In genomic region chr19:42045575-42045974, GRCh38 we compare ENCODE assay signal across 24 cellular contexts. TPM values are rescaled to one million over a fixed set of nuclear protein-coding genes. Genes with fewer than 3 reads are reported as not detected.
DNase-seq lines count a peak whose midpoint lies in the region; ATAC-seq, FAIRE-seq and TF ChIP-seq lines count a peak whose summit lies in the region.
"Had no signal": no experiment of that assay in that cellular context is flagged by ENCODE, and none has a peak within 500 bp of the region (broad histone marks: within the 10 kb centered on the region; RNA-seq: fewer than 3 reads in every experiment).

No MANE protein-coding gene starts in this region.

- H3K9me3 ChIP-seq in A549: no peaks in the 10 kb centered on the region
- H3K9me3 ChIP-seq in SK-N-SH: no peaks in the 10 kb centered on the region
- H3K9me3 ChIP-seq in HepG2 (ENCODE audit: low read length): no peaks in the 10 kb centered on the region
- H3K9me3 ChIP-seq: BE2C; BLaER1 treated with 17β-estradiol and CSF1 and Interleukin-3, amounts not matched to agents 10 nM and 100 nM had no signal

- no peak for TF ChIP-seq CTCF in A549 (IDR thresholded peaks at IDR 0.05)
- TF ChIP-seq CTCF in SK-N-SH (IDR thresholded peaks at IDR 0.05): no peak
- no peak for TF ChIP-seq CTCF in HepG2 (CRISPR knock-in tag; IDR thresholded peaks at IDR 0.05)

- H3F3A ChIP-seq in SK-N-SH (replicated peaks; ENCODE audit: insufficient read depth): no peaks in the 10 kb centered on the region

- no peak for ATAC-seq in A549
- no peak for ATAC-seq in HepG2
- ATAC-seq: GM12878 had no signal

- H3K9ac ChIP-seq in SK-N-SH: no peak overlapping the region
- no peak overlapping the region for H3K9ac ChIP-seq in HepG2 (ENCODE audit: insufficient read depth, low read depth, low read length)
- H3K9ac ChIP-seq: BLaER1 treated with 17β-estradiol and CSF1 and Interleukin-3, amounts not matched to agents 10 nM and 100 nM; GM23248 had no signal

- no peaks in the 10 kb centered on the region for H3K79me2 ChIP-seq in SK-N-SH (ENCODE audit: insufficient read depth)
- H3K79me2 ChIP-seq in HepG2 (ENCODE audit: insufficient read depth, low read length): no peaks in the 10 kb centered on the region

- H3K4me2 ChIP-seq in A549: no peak overlapping the region
- no peak overlapping the region for H3K4me2 ChIP-seq in SK-N-SH
- H3K4me2 ChIP-seq in HepG2 (ENCODE audit: low read depth, low read length): no peak overlapping the region
- H3K4me2 ChIP-seq: BLaER1 treated with 17β-estradiol and CSF1 and Interleukin-3, amounts not matched to agents 10 nM and 100 nM had no signal

- peaks cover 10% of the 10 kb centered on the region; the same call in 1 of the 2 replicates for H3K27me3 ChIP-seq in SK-N-SH (ENCODE audit: insufficient read depth)
- H3K27me3 ChIP-seq in HepG2 (ENCODE audit: control insufficient read depth in 1 of 2, insufficient read depth in 2 of 2, low read length in 2 of 2): peaks cover 0 to 16% of the 10 kb centered on the region in 2 experiments; a peak in 4 of 5 replicates
- H3K27me3 ChIP-seq: BE2C; BLaER1 treated with 17β-estradiol and CSF1 and Interleukin-3, amounts not matched to agents 10 nM and 100 nM had no signal

- H3K36me3 ChIP-seq in SK-N-SH (replicated peaks in 1 of 2; ENCODE audit: control insufficient read depth in 1 of 2, insufficient read depth in 2 of 2, low read length in 1 of 2) (no peaks in the 10 kb centered on the region), HepG2 (replicated peaks in 1 of 2; ENCODE audit: control insufficient read depth in 1 of 2, insufficient read depth in 2 of 2, low read length in 2 of 2) (no peaks in the 10 kb centered on the region)
- H3K36me3 ChIP-seq: BE2C had no signal

- 0 out of 3 replicates have a peak, but pooled peaks cover 6% of the 10 kb centered on the region for H3K4me1 ChIP-seq in A549
- H3K4me1 ChIP-seq in SK-N-SH (ENCODE audit: control insufficient read depth in 1 of 2, insufficient read depth in 2 of 2, low read depth in 1 of 2, low read length in 1 of 2): no peaks in the 10 kb centered on the region
- H3K4me1 ChIP-seq in HepG2 (ENCODE audit: insufficient read depth, low read length): peaks cover 5% of the 10 kb centered on the region

- 76% methylated on average over 7 of the region's 7 CpGs for WGBS in A549 (ENCODE audit: missing lambda C conversion rate)
- WGBS in SK-N-SH (ENCODE audit: low lambda C conversion rate): 83% methylated on average over 7 of the region's 7 CpGs
- WGBS in HepG2 (ENCODE audit: low lambda C conversion rate): 22% methylated on average over 7 of the region's 7 CpGs

- TF ChIP-seq EP300 in A549 (IDR thresholded peaks at IDR 0.05) (no peak), SK-N-SH (IDR thresholded peaks at IDR 0.05; ENCODE audit: borderline replicate concordance in 1 of 2, low read depth in 1 of 2, low read length in 1 of 2) (no peak), HepG2 (IDR thresholded peaks at IDR 0.05; ENCODE audit: low read depth in 2 of 2, low read length in 2 of 2) (no peak), HepG2 (CRISPR knock-in tag; IDR thresholded peaks at IDR 0.05; ENCODE audit: borderline replicate concordance) (no peak)

- H3K4me3 ChIP-seq in A549: no peak overlapping the region
- H3K4me3 ChIP-seq in SK-N-SH (ENCODE audit: low read depth in 2 of 2, low read length in 1 of 2): no peak overlapping the region
- no peak overlapping the region for H3K4me3 ChIP-seq in HepG2 (replicated peaks in 1 of 3; ENCODE audit: insufficient read depth in 1 of 3, low read depth in 2 of 3, low read length in 3 of 3)
- H3K4me3 ChIP-seq: BLaER1 treated with 17β-estradiol and CSF1 and Interleukin-3, amounts not matched to agents 10 nM and 100 nM; GM12878; GM23248 had no signal

- TF ChIP-seq RAD21 in A549 (conservative IDR thresholded peaks at IDR 0.05 in 1 of 2, IDR thresholded peaks at IDR 0.05 in 1 of 2) (no peak), SK-N-SH (IDR thresholded peaks at IDR 0.05; ENCODE audit: low read length) (no peak), HepG2 (CRISPR knock-in tag; IDR thresholded peaks at IDR 0.05) (no peak)

- H3K27ac ChIP-seq in A549: no peak overlapping the region
- peak overlapping the region; percentile 88 for H3K27ac ChIP-seq in caudate nucleus (ENCODE audit: low read depth, low read length)
- no peak overlapping the region for H3K27ac ChIP-seq in SK-N-SH (ENCODE audit: low read depth in 2 of 2, low read length in 1 of 2)
- no peak overlapping the region for H3K27ac ChIP-seq in HepG2 (ENCODE audit: extremely low read length, insufficient read depth, low read length)
- H3K27ac ChIP-seq: 22Rv1; BLaER1 treated with 17β-estradiol and CSF1 and Interleukin-3, amounts not matched to agents 10 nM and 100 nM; GM23248 had no signal

- POLR2A ChIA-PET in A549 (lab: Yijun Ruan, JAX): no interaction called here
- POLR2A ChIA-PET in SK-N-SH (lab: Yijun Ruan, JAX): no interaction called here
- POLR2A ChIA-PET in HepG2 (lab: Yijun Ruan, JAX): no interaction called here

- H4K20me1 ChIP-seq in SK-N-SH (ENCODE audit: insufficient read depth): no peaks in the 10 kb centered on the region
- H4K20me1 ChIP-seq in HepG2 (ENCODE audit: insufficient read depth, low read length): no peaks in the 10 kb centered on the region

- intact Hi-C loops in head of caudate nucleus (cut with DNase I) (no loop called here), HepG2 (cut with micrococcal nuclease; ENCODE audit: unreplicated experiment) (no loop called here)

- TF ChIP-seq POLR2A in A549 (IDR thresholded peaks at IDR 0.05; ENCODE audit: low read length) (no peak), HepG2 (IDR thresholded peaks at IDR 0.05; ENCODE audit: insufficient read depth in 1 of 2, low read depth in 2 of 2, low read length in 2 of 2) (no peak)

- in situ Hi-C loops in HepG2 (cut with HindIII; ENCODE audit: extremely low pct_ligation_motif_present, low pct_unique_long_range_greater_than_20kb): no loop called here

- CTCF ChIA-PET in A549 (lab: Yijun Ruan, JAX) (interaction anchor here (0.8 to 21.9 kb wide), 10 partner anchors 8 to 252 kb away, joined by 3 to 324 read pairs (median 4); no protein-coding TSS in a partner anchor), SK-N-SH (lab: Yijun Ruan, JAX) (interaction anchor here (0.8 to 2.7 kb wide), 3 partner anchors 11 to 46 kb away, joined by 3 to 24 read pairs (median 6); no protein-coding TSS in a partner anchor), HepG2 (lab: Yijun Ruan, JAX; ENCODE audit: low intra/inter-chr PET ratio, low total read pairs) (no interaction called here)

- H2AFZ ChIP-seq in SK-N-SH (ENCODE audit: low read depth) (no peak overlapping the region), HepG2 (ENCODE audit: low read length) (no peak overlapping the region)
- H2AFZ ChIP-seq: GM23248 had no signal

- DNase-seq in A549 (ENCODE audit: low read depth in 1 of 2, low spot score in 1 of 2) (no peak), caudate nucleus (lab: John Stamatoyannopoulos, UW) (peak in 14 of 61 donors; percentile 6 to 69 (median 29)), head of caudate nucleus (peak in 30 of 42 donors; percentile 22 to 84 (median 53)), SK-N-SH (no peak), HepG2 (ENCODE audit: low spot score) (no peak)
- no peak for DNase-seq in stimulated activated CD4-positive, alpha-beta T cell treated with anti-CD3 and anti-CD28 coated beads, Interleukin-4, amount 100 ng/mL, for 1 hour
- DNase-seq: ACHN; AML-193; BE2C; CD4-positive, alpha-beta T cell; CD8-positive, alpha-beta memory T cell; DMS 273 treated with DMSO at 0.1 percent for 48 hours; DMS79; EL; GDM1; GM23248; H7; HCEC 1CT had no signal

- no peaks in the 10 kb centered on the region for H3K9me2 ChIP-seq in SK-N-SH

- peak; percentile 43 for FAIRE-seq in A549 (lab: Jason Lieb, UNC)
- FAIRE-seq in HepG2 (lab: Jason Lieb, UNC): no peak
- FAIRE-seq: A204.1, D721Med, GM12878, H1 had no signal

- no TSS peak for BruUV-seq in HepG2 (replicated peaks; lab: Mats Ljungman, UMichigan)

RNA-seq across cellular contexts. Expression of gene GRIK5, which starts 24.4 kb away (rescaled TPM):
- polyA plus RNA-seq in A549 (2011; rRNA removed) (0.22 and 0.42 TPM in 2 replicates), A549 (2017; fragmentation: RNase III; extraction: RNeasy Plus Mini Kit Qiagen cat#74134 plus additional on column Dnase treatment) (0.30 to 0.54 TPM (median 0.45 TPM) in 3 replicates), SK-N-SH (2012; rRNA removed) (0.71 and 2.4 TPM in 2 replicates), HepG2 (2011; rRNA removed) (0.05 TPM in 1 of 2 replicates, not detected in the other)
- 0.26 and 0.32 TPM in 2 replicates for polyA plus RNA-seq in A549 (2012; cell fraction: cytosol; rRNA removed)
- polyA plus RNA-seq in A549 (2012; cell fraction: nucleus; rRNA removed): 1.6 and 2.0 TPM in 2 replicates
- polyA minus RNA-seq in A549 (2011; rRNA and poly(A)+ RNA removed): 0.12 and 0.34 TPM in 2 replicates
- polyA plus RNA-seq in SK-N-SH (2012; cell fraction: cytosol; rRNA removed): 0.85 and 1.7 TPM in 2 replicates
- 3.7 and 4.4 TPM in 2 replicates for polyA plus RNA-seq in SK-N-SH (2012; cell fraction: nucleus; rRNA removed)
- total RNA-seq in HepG2 (2016; rRNA removed; fragmentation: Illumina TruSeq; extraction: Trizol): not detected in 2 replicates
- not detected in 2 replicates for total RNA-seq in HepG2 (2016; cell fraction: cytosol; rRNA removed; fragmentation: Illumina TruSeq; extraction: Trizol; ENCODE audit: low read depth)
- not detected in 2 replicates for total RNA-seq in HepG2 (2016; cell fraction: insoluble cytoplasmic fraction; rRNA removed; fragmentation: Illumina TruSeq; extraction: Trizol)
- not detected in 2 replicates for total RNA-seq in HepG2 (2016; cell fraction: membrane; rRNA removed; fragmentation: Illumina TruSeq; extraction: Trizol)
- not detected in 2 replicates for total RNA-seq in HepG2 (2016; cell fraction: nucleus; rRNA removed; fragmentation: Illumina TruSeq; extraction: Trizol)
- 0.03 TPM in 1 of 2 replicates, not detected in the other for polyA plus RNA-seq in HepG2 (2011; cell fraction: cytosol; rRNA removed)
- 0.10 and 0.14 TPM in 2 replicates for polyA plus RNA-seq in HepG2 (2011; cell fraction: nucleus; rRNA removed)
- polyA plus RNA-seq in HepG2 (2012): not detected in 2 replicates
- polyA plus RNA-seq in HepG2 (2016; cell fraction: cytosol; fragmentation: Illumina TruSeq; extraction: Trizol; ENCODE audit: low read depth): not detected in 2 replicates
- polyA plus RNA-seq in HepG2 (2016; cell fraction: insoluble cytoplasmic fraction; fragmentation: Illumina TruSeq; extraction: Trizol; ENCODE audit: low read depth): not detected in 2 replicates
- polyA plus RNA-seq in HepG2 (2016; cell fraction: membrane; fragmentation: Illumina TruSeq; extraction: Trizol; ENCODE audit: low read depth): not detected in 2 replicates
- polyA plus RNA-seq in HepG2 (2016; cell fraction: nucleus; fragmentation: Illumina TruSeq; extraction: Trizol; ENCODE audit: insufficient read depth, low read depth): not detected in 2 replicates
- polyA minus RNA-seq in HepG2 (2011; rRNA and poly(A)+ RNA removed; ENCODE audit: low replicate concordance): 0.08 and 0.12 TPM in 2 replicates
- not detected in 2 replicates for polyA minus RNA-seq in HepG2 (2011; cell fraction: cytosol; rRNA and poly(A)+ RNA removed)
- polyA minus RNA-seq in HepG2 (2011; cell fraction: nucleus; rRNA and poly(A)+ RNA removed): not detected in 2 replicates
- total RNA-seq: GM23248 had no signal
- polyA plus RNA-seq: CD8-positive, alpha-beta memory T cell; GM23248 had no signal

RNA-seq across cellular contexts. Expression of gene ZNF574, which starts 30.4 kb away (rescaled TPM):
- 11.3 and 16.9 TPM in 2 replicates for polyA plus RNA-seq in A549 (2011; rRNA removed)
- 17.0 and 26.0 TPM in 2 replicates for polyA plus RNA-seq in A549 (2012; cell fraction: cytosol; rRNA removed)
- polyA plus RNA-seq in A549 (2012; cell fraction: nucleus; rRNA removed): 31.8 and 49.4 TPM in 2 replicates
- 20.9 to 21.8 TPM (median 21.1 TPM) in 3 replicates for polyA plus RNA-seq in A549 (2017; fragmentation: RNase III; extraction: RNeasy Plus Mini Kit Qiagen cat#74134 plus additional on column Dnase treatment)
- polyA minus RNA-seq in A549 (2011; rRNA and poly(A)+ RNA removed): 41.8 and 63.4 TPM in 2 replicates
- polyA plus RNA-seq in SK-N-SH (2012; rRNA removed): 6.9 and 8.5 TPM in 2 replicates
- polyA plus RNA-seq in SK-N-SH (2012; cell fraction: cytosol; rRNA removed): 2.4 and 4.9 TPM in 2 replicates
- polyA plus RNA-seq in SK-N-SH (2012; cell fraction: nucleus; rRNA removed): 6.9 and 7.4 TPM in 2 replicates
- total RNA-seq in HepG2 (2016; rRNA removed; fragmentation: Illumina TruSeq; extraction: Trizol): 7.9 and 8.2 TPM in 2 replicates
- 2.3 and 2.4 TPM in 2 replicates for total RNA-seq in HepG2 (2016; cell fraction: cytosol; rRNA removed; fragmentation: Illumina TruSeq; extraction: Trizol; ENCODE audit: low read depth)
- 7.7 and 8.2 TPM in 2 replicates for total RNA-seq in HepG2 (2016; cell fraction: insoluble cytoplasmic fraction; rRNA removed; fragmentation: Illumina TruSeq; extraction: Trizol)
- total RNA-seq in HepG2 (2016; cell fraction: membrane; rRNA removed; fragmentation: Illumina TruSeq; extraction: Trizol): 5.2 and 5.9 TPM in 2 replicates
- total RNA-seq in HepG2 (2016; cell fraction: nucleus; rRNA removed; fragmentation: Illumina TruSeq; extraction: Trizol): 4.3 and 4.9 TPM in 2 replicates
- polyA plus RNA-seq in HepG2 (2011; rRNA removed): 7.7 and 9.5 TPM in 2 replicates
- polyA plus RNA-seq in HepG2 (2011; cell fraction: cytosol; rRNA removed): 6.7 and 9.5 TPM in 2 replicates
- 9.5 and 11.0 TPM in 2 replicates for polyA plus RNA-seq in HepG2 (2011; cell fraction: nucleus; rRNA removed)
- polyA plus RNA-seq in HepG2 (2012): 4.3 and 4.4 TPM in 2 replicates
- polyA plus RNA-seq in HepG2 (2016; cell fraction: cytosol; fragmentation: Illumina TruSeq; extraction: Trizol; ENCODE audit: low read depth): 0.51 and 0.69 TPM in 2 replicates
- 6.5 and 7.9 TPM in 2 replicates for polyA plus RNA-seq in HepG2 (2016; cell fraction: insoluble cytoplasmic fraction; fragmentation: Illumina TruSeq; extraction: Trizol; ENCODE audit: low read depth)
- polyA plus RNA-seq in HepG2 (2016; cell fraction: membrane; fragmentation: Illumina TruSeq; extraction: Trizol; ENCODE audit: low read depth): 1.4 TPM in 2 replicates
- polyA plus RNA-seq in HepG2 (2016; cell fraction: nucleus; fragmentation: Illumina TruSeq; extraction: Trizol; ENCODE audit: insufficient read depth, low read depth): 6.0 and 6.3 TPM in 2 replicates
- 24.3 and 39.3 TPM in 2 replicates for polyA minus RNA-seq in HepG2 (2011; rRNA and poly(A)+ RNA removed; ENCODE audit: low replicate concordance)
- polyA minus RNA-seq in HepG2 (2011; cell fraction: cytosol; rRNA and poly(A)+ RNA removed): 12.1 and 12.4 TPM in 2 replicates
- 5.8 and 6.5 TPM in 2 replicates for polyA minus RNA-seq in HepG2 (2011; cell fraction: nucleus; rRNA and poly(A)+ RNA removed)

RNA-seq across cellular contexts. Expression of gene ATP1A3, which starts 51.5 kb away (rescaled TPM):
- polyA plus RNA-seq in A549 (2011; rRNA removed): 0.67 and 0.69 TPM in 2 replicates
- 1.2 and 1.3 TPM in 2 replicates for polyA plus RNA-seq in A549 (2012; cell fraction: cytosol; rRNA removed)
- 2.9 and 3.8 TPM in 2 replicates for polyA plus RNA-seq in A549 (2012; cell fraction: nucleus; rRNA removed)
- polyA plus RNA-seq in A549 (2017; fragmentation: RNase III; extraction: RNeasy Plus Mini Kit Qiagen cat#74134 plus additional on column Dnase treatment): 3.4 to 3.8 TPM (median 3.7 TPM) in 3 replicates
- polyA minus RNA-seq in A549 (2011; rRNA and poly(A)+ RNA removed): 1.3 and 2.6 TPM in 2 replicates
- 0.75 and 0.77 TPM in 2 replicates for polyA plus RNA-seq in SK-N-SH (2012; rRNA removed)
- 0.80 and 1.9 TPM in 2 replicates for polyA plus RNA-seq in SK-N-SH (2012; cell fraction: cytosol; rRNA removed)
- polyA plus RNA-seq in SK-N-SH (2012; cell fraction: nucleus; rRNA removed): 0.95 and 1.7 TPM in 2 replicates
- 0.04 TPM in 1 of 2 replicates, not detected in the other for total RNA-seq in HepG2 (2016; rRNA removed; fragmentation: Illumina TruSeq; extraction: Trizol)
- not detected in 2 replicates for total RNA-seq in HepG2 (2016; cell fraction: cytosol; rRNA removed; fragmentation: Illumina TruSeq; extraction: Trizol; ENCODE audit: low read depth)
- total RNA-seq in HepG2 (2016; cell fraction: insoluble cytoplasmic fraction; rRNA removed; fragmentation: Illumina TruSeq; extraction: Trizol): 0.04 and 0.13 TPM in 2 replicates
- 0.12 TPM in 1 of 2 replicates, not detected in the other for total RNA-seq in HepG2 (2016; cell fraction: membrane; rRNA removed; fragmentation: Illumina TruSeq; extraction: Trizol)
- total RNA-seq in HepG2 (2016; cell fraction: nucleus; rRNA removed; fragmentation: Illumina TruSeq; extraction: Trizol): 0.12 TPM in 1 of 2 replicates, not detected in the other
- polyA plus RNA-seq in HepG2 (2011; rRNA removed): 0.01 TPM in 1 of 2 replicates, not detected in the other
- polyA plus RNA-seq in HepG2 (2011; cell fraction: cytosol; rRNA removed): 0.01 TPM in 1 of 2 replicates, not detected in the other
- polyA plus RNA-seq in HepG2 (2011; cell fraction: nucleus; rRNA removed): not detected in 2 replicates
- polyA plus RNA-seq in HepG2 (2012): not detected in 2 replicates
- polyA plus RNA-seq in HepG2 (2016; cell fraction: cytosol; fragmentation: Illumina TruSeq; extraction: Trizol; ENCODE audit: low read depth): 0.03 TPM in 2 replicates
- not detected in 2 replicates for polyA plus RNA-seq in HepG2 (2016; cell fraction: insoluble cytoplasmic fraction; fragmentation: Illumina TruSeq; extraction: Trizol; ENCODE audit: low read depth)
- polyA plus RNA-seq in HepG2 (2016; cell fraction: membrane; fragmentation: Illumina TruSeq; extraction: Trizol; ENCODE audit: low read depth): 0.07 TPM in 1 of 2 replicates, not detected in the other
- 0.15 and 0.28 TPM in 2 replicates for polyA plus RNA-seq in HepG2 (2016; cell fraction: nucleus; fragmentation: Illumina TruSeq; extraction: Trizol; ENCODE audit: insufficient read depth, low read depth)
- 0.16 TPM in 1 of 2 replicates, not detected in the other for polyA minus RNA-seq in HepG2 (2011; rRNA and poly(A)+ RNA removed; ENCODE audit: low replicate concordance)
- not detected in 2 replicates for polyA minus RNA-seq in HepG2 (2011; cell fraction: cytosol; rRNA and poly(A)+ RNA removed)
- polyA minus RNA-seq in HepG2 (2011; cell fraction: nucleus; rRNA and poly(A)+ RNA removed): not detected in 2 replicates

Comparison
In these comparisons a context has a peak if more than half of its experiments do, and no peak if none do; other contexts are left out.
1. DNase-seq: peak in head of caudate nucleus (30 of 42); none in A549 (0 of 2), stimulated activated CD4-positive, alpha-beta T cell treated with anti-CD3 and anti-CD28 coated beads, Interleukin-4, amount 100 ng/mL, for 1 hour (single experiment), SK-N-SH (single experiment) and HepG2 (single experiment).